In the genomic region with DNA sequence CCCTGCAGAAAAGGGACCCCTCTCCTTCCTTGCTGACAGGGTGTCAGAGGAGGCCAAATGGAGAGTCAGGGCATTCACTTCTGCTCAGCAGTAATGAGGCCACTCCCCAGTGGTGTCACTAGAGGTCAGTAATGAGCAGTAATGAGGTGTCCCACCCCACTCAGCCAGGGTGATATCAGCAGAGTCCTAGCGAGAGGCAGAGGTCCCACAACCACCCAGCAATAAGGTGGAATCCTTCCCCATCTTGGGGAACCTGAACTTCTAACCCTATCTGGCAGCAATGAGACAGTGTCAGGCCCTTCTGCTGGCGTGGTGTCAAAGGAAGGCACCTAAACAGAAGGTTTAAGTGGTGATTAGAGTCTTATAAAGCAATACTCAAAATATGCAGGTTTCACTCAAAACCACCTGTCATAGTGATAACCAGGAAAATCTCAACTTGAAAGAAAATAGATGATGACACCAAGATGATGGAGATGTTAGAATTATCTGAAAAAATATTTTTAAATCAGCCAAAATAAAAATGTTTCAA, we compare ENCODE assay signal across 10 cellular contexts. TPM values are rescaled to one million over a fixed set of nuclear protein-coding genes. Genes with fewer than 3 reads are reported as not detected.
DNase-seq lines count a peak whose midpoint lies in the region; ATAC-seq and TF ChIP-seq lines count a peak whose summit lies in the region.
"Had no signal": no experiment of that assay in that cellular context is flagged by ENCODE, and none has a peak within 500 bp of the region (broad histone marks: within the 10 kb centered on the region; RNA-seq: fewer than 3 reads in every experiment).

No MANE protein-coding gene starts in this region.

- intact Hi-C loops in MCF 10A (cut with micrococcal nuclease) (no loop called here), tibial artery (cut with DNase I; ENCODE audit: low total_unique reads) (loop anchor here (5.0 kb wide), 1 partner anchor 36 kb away; no protein-coding TSS in a partner anchor)

- CTCF ChIA-PET in MCF 10A (lab: Yijun Ruan, JAX) = no interaction called here

- no TSS peak for BruUV-seq in MCF 10A (replicated peaks; lab: Mats Ljungman, UMichigan)

- peak; percentile 94 for ATAC-seq in GM21528 (IDR thresholded peaks at IDR 0.05; ENCODE audit: low FRiP score, unreplicated experiment)
- ATAC-seq in left lobe of liver = peak; percentile 93

- H3K4me3 Mint-ChIP-seq in MCF 10A (ENCODE audit: unreplicated experiment) = no peak overlapping the region

- H3K27me3 Mint-ChIP-seq in MCF 10A (ENCODE audit: insufficient read depth, unreplicated experiment) = no peaks in the 10 kb centered on the region

- H3K4me1 ChIP-seq in tibial artery = peaks cover 0 to 3% (median 0%) of the 10 kb centered on the region in 4 donors

- no peak overlapping the region for H3K27ac Mint-ChIP-seq in MCF 10A (ENCODE audit: low read depth, unreplicated experiment)

- H3K4me3 ChIP-seq in HL-60 (replicated peaks; ENCODE audit: insufficient read depth, low read length) = no peak overlapping the region
- H3K4me3 ChIP-seq in tibial artery = no peak overlapping the region
- H3K4me3 ChIP-seq: BLaER1 treated with 17β-estradiol and CSF1 and Interleukin-3, amounts not matched to agents 10 nM and 100 nM had no signal

- H3K9me3 ChIP-seq in tibial artery = peaks cover 0 to 5% (median 0%) of the 10 kb centered on the region in 3 donors

- no peaks in the 10 kb centered on the region for H3K36me3 Mint-ChIP-seq in MCF 10A (ENCODE audit: insufficient read depth, unreplicated experiment)

- H3K27me3 ChIP-seq in HL-60 (ENCODE audit: insufficient read depth, poor library complexity, severe bottlenecking) (peaks cover 2% of the 10 kb centered on the region), tibial artery (no peaks in the 10 kb centered on the region)
- H3K27me3 ChIP-seq: BLaER1 treated with 17β-estradiol and CSF1 and Interleukin-3, amounts not matched to agents 10 nM and 100 nM had no signal

- no peaks in the 10 kb centered on the region for H3K36me3 ChIP-seq in tibial artery
- H3K36me3 ChIP-seq: BLaER1 treated with 17β-estradiol and CSF1 and Interleukin-3, amounts not matched to agents 10 nM and 100 nM had no signal

- TF ChIP-seq CTCF in HL-60 (IDR thresholded peaks at IDR 0.05; ENCODE audit: insufficient read depth, low read length) = peak; percentile 89
- peak; percentile 21 for TF ChIP-seq CTCF in MCF 10A (IDR thresholded peaks at IDR 0.05; ENCODE audit: unreplicated experiment)
- TF ChIP-seq CTCF in tibial artery (IDR thresholded peaks at IDR 0.05) = peak; percentile 68 to 72

- no peaks in the 10 kb centered on the region for H3K4me1 Mint-ChIP-seq in MCF 10A (ENCODE audit: insufficient read depth, unreplicated experiment)

- DNase-seq in NCI-H1694 treated with DMSO at 0.1 percent for 48 hours (lab: John Stamatoyannopoulos, UW) (peak; percentile 4), NCI-H1694 (lab: John Stamatoyannopoulos, UW) (no peak), HL-60 (ENCODE audit: low read depth in 1 of 2, low spot score in 1 of 2) (peak in 1 of 2 experiments; percentile 55), SKM-1 (lab: John Stamatoyannopoulos, UW; ENCODE audit: unreplicated experiment) (peak; percentile 51), MCF 10A (ENCODE audit: unreplicated experiment) (peak; percentile 1), left lobe of liver (ENCODE audit: low spot score) (peak; percentile 64), tibial artery (peak; percentile 70 to 73)

- POLR2A ChIA-PET in MCF 10A (lab: Yijun Ruan, JAX) = no interaction called here

- H3K9me3 Mint-ChIP-seq in MCF 10A (ENCODE audit: unreplicated experiment) = peaks cover 28% of the 10 kb centered on the region

- H3K27ac ChIP-seq in HL-60 (replicated peaks) = no peak overlapping the region
- peak overlapping the region in 1 of 2 donors; percentile 48 for H3K27ac ChIP-seq in tibial artery
- H3K27ac ChIP-seq: BLaER1 treated with 17β-estradiol and CSF1 and Interleukin-3, amounts not matched to agents 10 nM and 100 nM had no signal

RNA-seq across cellular contexts. Expression of a gene that starts 12.9 kb away (rescaled TPM):
- not detected in 2 replicates for total RNA-seq in MCF 10A (2022)
- total RNA-seq in left lobe of liver = 0.10 TPM
- total RNA-seq: glomerular endothelial cell had no signal

Comparison
In these comparisons a context has a peak if more than half of its experiments do, and no peak if none do; other contexts are left out.
1. CTCF ChIP-seq: peak in every context shown above with its lines; median percentile 89 in HL-60; 70 in tibial artery; 21 in MCF 10A.